Comparison of ENCODE assay signal across 8 cellular contexts in genomic region chrX:3651272-3651671, GRCh38.
A peak's percentile ranks its signal among the peaks of the same experiment; 100 is the strongest.
DNase-seq lines count a peak whose midpoint lies in the region; ATAC-seq and TF ChIP-seq lines count a peak whose summit lies in the region.

No MANE protein-coding gene starts in this region.

- H3K4me1 ChIP-seq in adipocyte (ENCODE audit: control insufficient read depth, insufficient read depth, low read length) (no peaks in the 10 kb centered on the region), left lung (no peaks in the 10 kb centered on the region)

- no peak overlapping the region for H3K27ac ChIP-seq in left lung

- H3K4me3 ChIP-seq in adipocyte (ENCODE audit: low read length), result no peak overlapping the region
- no peak overlapping the region for H3K4me3 ChIP-seq in left lung

- H3K27me3 ChIP-seq in adipocyte (replicated peaks; ENCODE audit: control insufficient read depth, insufficient read depth, low read length), result no peaks in the 10 kb centered on the region
- no peaks in the 10 kb centered on the region for H3K27me3 ChIP-seq in left lung

- intact Hi-C loops in left lung (cut with DNase I), result loop anchor here in 1 of 2 donors (5.0 kb wide), 1 partner anchor 161 kb away; no protein-coding TSS in a partner anchor

- H3K9me3 ChIP-seq in adipocyte (ENCODE audit: control insufficient read depth, low read length) (no peaks in the 10 kb centered on the region), left lung (no peaks in the 10 kb centered on the region)

- ATAC-seq in HG03378 (IDR thresholded peaks at IDR 0.05; ENCODE audit: unreplicated experiment), result peak; percentile 56
- ATAC-seq in left lung, result peak; percentile 59
- no peak for ATAC-seq in GM19351 (IDR thresholded peaks at IDR 0.05; ENCODE audit: unreplicated experiment)

- no peak overlapping the region for H3K9ac ChIP-seq in adipocyte (ENCODE audit: low read length)

- peak in 1 of 2 donors; percentile 37 for TF ChIP-seq CTCF in left lung (IDR thresholded peaks at IDR 0.05)

- H3K36me3 ChIP-seq in adipocyte (ENCODE audit: control insufficient read depth, insufficient read depth, low read length, severe bottlenecking), result no peaks in the 10 kb centered on the region
- H3K36me3 ChIP-seq in left lung, result peaks cover 0 to 3% of the 10 kb centered on the region in 2 donors

- DNase-seq in CD1c-positive myeloid dendritic cell (ENCODE audit: extremely low spot score) (peak; percentile 43), adipocyte (ENCODE audit: low read depth) (peak; percentile 74), left lung (no peak), GDM1 (lab: John Stamatoyannopoulos, UW) (no peak), GM19240 (ENCODE audit: insufficient read length, low spot score) (no peak)
- DNase-seq in stimulated activated CD8-positive, alpha-beta memory T cell treated with anti-CD3 and anti-CD28 coated beads, Interleukin-4, amount 100 ng/mL, for 48 hours, result no peak

Comparison
In these comparisons a context has a peak if more than half of its experiments do, and no peak if none do; other contexts are left out.
1. DNase-seq: peak in CD1c-positive myeloid dendritic cell (single experiment) and adipocyte (single experiment); none in left lung (0 of 2), GDM1 (single experiment), GM19240 (single experiment) and stimulated activated CD8-positive, alpha-beta memory T cell treated with anti-CD3 and anti-CD28 coated beads, Interleukin-4, amount 100 ng/mL, for 48 hours (single experiment).